11 cellular contexts compared by ENCODE assay signal in the genomic region with DNA sequence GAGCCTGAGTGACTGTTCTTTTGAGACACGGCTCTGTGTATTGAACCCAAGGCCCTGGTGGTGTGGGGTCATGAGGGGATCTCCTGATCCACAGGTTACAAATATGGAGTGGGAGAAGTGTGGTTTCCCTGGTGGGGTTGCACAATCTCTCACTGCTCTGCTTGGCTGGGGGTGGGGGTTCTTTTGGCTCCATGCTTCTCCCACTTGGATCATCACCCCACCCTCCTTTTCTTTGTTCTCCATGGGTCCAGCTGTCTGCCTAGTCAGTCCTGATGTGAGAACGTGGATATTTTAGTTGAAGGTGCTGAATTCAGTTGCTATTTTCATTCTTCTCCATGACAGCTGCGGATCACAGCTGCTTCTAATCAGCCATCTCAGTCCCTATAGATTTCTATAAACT.
"Had no signal": no experiment of that assay in that cellular context is flagged by ENCODE, and none has a peak within 500 bp of the region (broad histone marks: within the 10 kb centered on the region; RNA-seq: fewer than 3 reads in every experiment).

No MANE protein-coding gene starts in this region.

- H3K27me3 Mint-ChIP-seq: activated CD8-positive, alpha-beta T cell treated with anti-CD3 and anti-CD28 coated beads for 36 hours; central memory CD8-positive, alpha-beta T cell; T-cell had no signal

- H3K27ac Mint-ChIP-seq: activated CD8-positive, alpha-beta T cell treated with anti-CD3 and anti-CD28 coated beads for 36 hours; T-cell had no signal

- H3K9me3 ChIP-seq: ovary had no signal

- DNase-seq: activated CD8-positive, alpha-beta memory T cell treated with anti-CD3 and anti-CD28 coated beads, Interleukin-2, amount 50 U/mL, for 4 hours; activated CD8-positive, alpha-beta T cell treated with anti-CD3 and anti-CD28 coated beads for 36 hours; activated naive CD4-positive, alpha-beta T cell; dermis blood vessel endothelial cell; ovary; T-cell had no signal

- ATAC-seq: activated CD8-positive, alpha-beta T cell treated with anti-CD3 and anti-CD28 coated beads for 36 hours; T-cell had no signal

- H3K27ac ChIP-seq: left lung, ovary, vagina, VCaP had no signal

- H3K4me1 ChIP-seq: left lung, vagina had no signal

- H3K4me3 Mint-ChIP-seq: activated CD8-positive, alpha-beta T cell treated with anti-CD3 and anti-CD28 coated beads for 36 hours; central memory CD8-positive, alpha-beta T cell; T-cell had no signal

- H3K27me3 ChIP-seq: left lung, ovary, vagina had no signal

- FAIRE-seq: islet of Langerhans had no signal

- H3K36me3 ChIP-seq: ovary had no signal

- H3K4me3 ChIP-seq: left lung, ovary, vagina had no signal
